ENCODE assay signal across 19 cellular contexts in the genomic region with DNA sequence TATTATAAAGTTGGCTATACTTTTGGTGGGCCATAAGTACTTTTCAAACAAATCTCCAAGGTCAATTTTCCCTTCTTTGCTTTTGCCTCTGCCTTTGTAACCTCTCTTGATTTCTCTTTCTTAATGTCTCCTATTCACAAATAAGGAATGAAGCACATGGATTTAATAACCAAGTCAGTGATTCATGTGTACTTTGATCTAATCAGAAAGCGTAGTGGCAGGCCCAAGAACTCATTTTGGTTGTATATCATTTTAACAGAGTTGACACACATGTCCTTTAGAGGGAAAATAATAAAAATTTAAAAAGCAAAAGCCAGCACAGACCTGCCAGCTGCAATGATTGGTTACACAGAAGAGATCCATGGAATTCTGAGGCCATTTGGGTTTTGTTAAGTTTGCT.
DNase-seq lines count a peak whose midpoint lies in the region; ATAC-seq and TF ChIP-seq lines count a peak whose summit lies in the region.
"Had no signal": no experiment of that assay in that cellular context is flagged by ENCODE, and none has a peak within 500 bp of the region (broad histone marks: within the 10 kb centered on the region; RNA-seq: fewer than 3 reads in every experiment).

No MANE protein-coding gene starts in this region.

- no peaks in the 10 kb centered on the region for H3K9me3 Mint-ChIP-seq in activated naive CD8-positive, alpha-beta T cell treated with anti-CD3 and anti-CD28 coated beads for 36 hours
- H3K9me3 Mint-ChIP-seq: HFFc6 had no signal

- H3K4me3 ChIP-seq in GM23248 (no peak overlapping the region), foreskin fibroblast (ENCODE audit: low read depth in 1 of 2, low read length in 2 of 2) (no peak overlapping the region)
- H3K4me3 ChIP-seq: A549, PC-9, SJSA1 had no signal

- no peak for TF ChIP-seq CTCF in 22Rv1 (IDR thresholded peaks at IDR 0.05)
- TF ChIP-seq CTCF in foreskin fibroblast (IDR thresholded peaks at IDR 0.05; ENCODE audit: low read depth, low read length): no peak

- no peak overlapping the region for H3K4me3 Mint-ChIP-seq in activated naive CD8-positive, alpha-beta T cell treated with anti-CD3 and anti-CD28 coated beads for 36 hours
- H3K4me3 Mint-ChIP-seq: HFFc6 had no signal

- no peak overlapping the region for H2AFZ ChIP-seq in GM23248
- H2AFZ ChIP-seq: PC-9 had no signal

- ATAC-seq in HG03135 (IDR thresholded peaks at IDR 0.05; ENCODE audit: unreplicated experiment): no peak
- ATAC-seq: A549 had no signal

- H3K9me2 ChIP-seq in GM23248 (ENCODE audit: insufficient read depth): no peaks in the 10 kb centered on the region

- no peaks in the 10 kb centered on the region for H3K4me1 ChIP-seq in GM23248 (ENCODE audit: insufficient read depth)
- H3K4me1 ChIP-seq: A549, SJSA1 had no signal

- no peaks in the 10 kb centered on the region for H3K79me2 ChIP-seq in GM23248 (ENCODE audit: insufficient read depth)

- H3K36me3 ChIP-seq in GM23248 (ENCODE audit: low read depth): no peaks in the 10 kb centered on the region
- H3K36me3 ChIP-seq: SJSA1 had no signal

- no peaks in the 10 kb centered on the region for H3F3A ChIP-seq in GM23248 (ENCODE audit: insufficient read depth)

- peak; percentile 23 for DNase-seq in GM23248
- peak; percentile 10 for DNase-seq in epithelial cell of prostate (ENCODE audit: low read depth, low spot score)
- DNase-seq in foreskin fibroblast: peak; percentile 6 to 58
- DNase-seq in hypothalamus (lab: John Stamatoyannopoulos, UW): no peak
- DNase-seq in SW480 (ENCODE audit: low spot score): no peak
- DNase-seq in activated naive CD8-positive, alpha-beta T cell treated with anti-CD3 and anti-CD28 coated beads for 36 hours: no peak
- DNase-seq: AML-193, DMS79, H7, KG1, NCI-H2107, NCI-H510A, PC-9 had no signal

- in situ Hi-C loops in GM23248 (cut with MboI): no loop called here

- no peaks in the 10 kb centered on the region for H3K4me1 Mint-ChIP-seq in activated naive CD8-positive, alpha-beta T cell treated with anti-CD3 and anti-CD28 coated beads for 36 hours

- H4K20me1 ChIP-seq in GM23248 (ENCODE audit: insufficient read depth): no peaks in the 10 kb centered on the region

- no peaks in the 10 kb centered on the region for H3K36me3 Mint-ChIP-seq in activated naive CD8-positive, alpha-beta T cell treated with anti-CD3 and anti-CD28 coated beads for 36 hours

- H3K27me3 Mint-ChIP-seq in activated naive CD8-positive, alpha-beta T cell treated with anti-CD3 and anti-CD28 coated beads for 36 hours: peaks cover 8% of the 10 kb centered on the region

- WGBS in GM23248 (ENCODE audit: low coverage in 1 of 2, low lambda C conversion rate in 2 of 2, missing lambda C conversion rate in 2 of 2), 2 experiments: 8 to 11% methylated on average over 1 of the region's 1 CpG

- H3K4me2 ChIP-seq in GM23248 (ENCODE audit: unreplicated experiment): no peak overlapping the region
- H3K4me2 ChIP-seq: A549, PC-9 had no signal

- H3K9me3 ChIP-seq in GM23248 (ENCODE audit: low read depth): no peaks in the 10 kb centered on the region
- H3K9me3 ChIP-seq: A549, SJSA1 had no signal

- peak overlapping the region; percentile 54 for H3K27ac ChIP-seq in 22Rv1
- no peak overlapping the region for H3K27ac ChIP-seq in GM23248
- no peak overlapping the region for H3K27ac ChIP-seq in epithelial cell of prostate
- H3K27ac ChIP-seq: A549, C4-2B, PC-9, SJSA1 had no signal

- no peak overlapping the region for H3K27ac Mint-ChIP-seq in activated naive CD8-positive, alpha-beta T cell treated with anti-CD3 and anti-CD28 coated beads for 36 hours
- H3K27ac Mint-ChIP-seq: HFFc6 had no signal

- H3K27me3 ChIP-seq in GM23248 (replicated peaks; ENCODE audit: insufficient read depth): peaks cover 57% of the 10 kb centered on the region
- H3K27me3 ChIP-seq: SJSA1 had no signal

- H3K9ac ChIP-seq in GM23248: no peak overlapping the region

Comparison
In these comparisons a context has a peak if more than half of its experiments do, and no peak if none do; other contexts are left out.
1. DNase-seq: peak in GM23248 (single experiment), epithelial cell of prostate (single experiment) and foreskin fibroblast (2 of 2); none in hypothalamus (0 of 51), SW480 (single experiment) and activated naive CD8-positive, alpha-beta T cell treated with anti-CD3 and anti-CD28 coated beads for 36 hours (single experiment).